Comparison of ENCODE assay signal across 9 cellular contexts in genomic region chr16:51674615-51675014, GRCh38.
"Had no signal": no experiment of that assay in that cellular context is flagged by ENCODE, and none has a peak within 500 bp of the region (broad histone marks: within the 10 kb centered on the region; RNA-seq: fewer than 3 reads in every experiment).

No MANE protein-coding gene starts in this region.

- H3K36me3 ChIP-seq: HAP-1 had no signal

- H3K9me3 Mint-ChIP-seq: HFFc6 had no signal

- ATAC-seq: HCT116, K562 had no signal

- H3K4me3 ChIP-seq: GM23248, HAP-1, K562 had no signal

- H3K4me3 Mint-ChIP-seq: HFFc6 had no signal

- H3K27ac ChIP-seq: GM23248 had no signal

- H2AFZ ChIP-seq: GM23248 had no signal

- H3K9me3 ChIP-seq: HAP-1 had no signal

- H3K27ac Mint-ChIP-seq: HFFc6 had no signal

- H3K9ac ChIP-seq: GM23248 had no signal

- FAIRE-seq: HTR-8/SVneo, K562 had no signal

- DNase-seq: GM23248, GOT3, H7, HFFc6, IMR-90 had no signal
